Comparison of ENCODE assay signal across 1 cellular context in genomic region chr11:73244589-73245240, GRCh38.
TF ChIP-seq lines count a peak whose summit lies in the region.

No MANE protein-coding gene starts in this region.

TF ChIP-seq in neural cell, 6 proteins besides CTCF, POLR2A, EP300 and RAD21 (continued from another document):
- no peak for TF ChIP-seq REST (IDR thresholded peaks at IDR 0.05; ENCODE audit: borderline replicate concordance)
- TF ChIP-seq EZH2 (IDR thresholded peaks at IDR 0.05; ENCODE audit: borderline replicate concordance, insufficient read depth, low read length, poor library complexity, severe bottlenecking), result no peak
- no peak for TF ChIP-seq MXI1 (conservative IDR thresholded peaks at IDR 0.05; ENCODE audit: poor library complexity, severe bottlenecking)
- TF ChIP-seq SMC3 (conservative IDR thresholded peaks at IDR 0.05; ENCODE audit: poor library complexity), result no peak
TF ChIP-seq in neural cell: peak in this region for 0.
